In the genomic region with DNA sequence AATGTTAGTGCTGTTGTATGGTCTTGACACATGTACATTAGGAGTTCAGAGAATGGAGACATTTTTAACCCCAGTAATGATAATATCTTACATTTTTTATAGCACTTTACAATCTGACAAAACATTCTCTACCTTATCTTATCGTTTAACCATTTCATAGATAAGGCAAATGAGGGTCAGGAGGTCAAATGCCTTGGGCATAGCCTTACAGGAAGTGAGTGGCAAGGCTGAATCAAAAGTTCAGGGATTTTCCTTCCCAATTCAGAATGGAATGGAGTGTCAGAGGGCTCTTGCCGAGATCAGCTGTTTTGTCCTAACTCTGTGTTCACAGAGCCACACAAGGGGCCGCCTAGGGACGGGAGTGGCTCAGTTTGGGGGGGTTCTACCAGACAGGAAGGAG, we compare ENCODE assay signal across 21 cellular contexts.
"Had no signal": no experiment of that assay in that cellular context is flagged by ENCODE, and none has a peak within 500 bp of the region (broad histone marks: within the 10 kb centered on the region; RNA-seq: fewer than 3 reads in every experiment).

No MANE protein-coding gene starts in this region.

- H3K4me1 ChIP-seq: breast epithelium, gastroesophageal sphincter, heart left ventricle, left ventricle myocardium inferior, psoas muscle, vagina had no signal

- H3K4me3 ChIP-seq: breast epithelium, gastroesophageal sphincter, heart left ventricle, left ventricle myocardium inferior, ovary, psoas muscle, stomach, vagina had no signal

- DNase-seq: activated CD4-positive, alpha-beta T cell treated with anti-CD3 and anti-CD28 coated beads, Interleukin-2, amount 10 ng/mL, durations not matched to agents 7 days and 5 days; activated CD8-positive, alpha-beta T cell treated with anti-CD3 and anti-CD28 coated beads, Interleukin-2, amount 10 ng/mL, durations not matched to agents 7 days and 5 days; activated naive CD4-positive, alpha-beta T cell treated with anti-CD3 and anti-CD28 coated beads for 36 hours; activated naive CD8-positive, alpha-beta T cell treated with anti-CD3 and anti-CD28 coated beads, Interleukin-2, amount 50 U/mL, for 24 hours; activated T-cell treated with anti-CD3 and anti-CD28 coated beads, Interleukin-2, amount 50 U/mL, for 24 hours; aorta; cerebellar nuclear complex; effector CD4-positive, alpha-beta T cell; heart left ventricle; left ventricle myocardium inferior; naive B cell; ovary; psoas muscle; right cardiac atrium; stimulated activated CD4-positive, alpha-beta T cell treated with anti-CD3 and anti-CD28 coated beads, Interleukin-4, amount 100 ng/mL, for 1 hour; stomach; T1000 had no signal

- H3K36me3 ChIP-seq: breast epithelium, gastroesophageal sphincter, heart left ventricle, left ventricle myocardium inferior, ovary, stomach, vagina had no signal

- ATAC-seq: activated CD8-positive, alpha-beta T cell treated with anti-CD3 and anti-CD28 coated beads, Interleukin-2, amount 10 ng/mL, durations not matched to agents 7 days and 5 days; activated naive CD8-positive, alpha-beta T cell treated with anti-CD3 and anti-CD28 coated beads, Interleukin-2, amount 50 U/mL, for 24 hours; esophagus mucosa; gastroesophageal sphincter; heart left ventricle; psoas muscle; right cardiac atrium had no signal

- H3K27me3 ChIP-seq: breast epithelium, gastroesophageal sphincter, heart left ventricle, ovary, stomach, vagina had no signal

- H3K27ac ChIP-seq: breast epithelium, gastroesophageal sphincter, heart left ventricle, left ventricle myocardium inferior, ovary, psoas muscle, stomach, vagina had no signal

- H3K9me3 ChIP-seq: breast epithelium, gastroesophageal sphincter, ovary, psoas muscle, stomach, vagina had no signal
